In the genomic region with DNA sequence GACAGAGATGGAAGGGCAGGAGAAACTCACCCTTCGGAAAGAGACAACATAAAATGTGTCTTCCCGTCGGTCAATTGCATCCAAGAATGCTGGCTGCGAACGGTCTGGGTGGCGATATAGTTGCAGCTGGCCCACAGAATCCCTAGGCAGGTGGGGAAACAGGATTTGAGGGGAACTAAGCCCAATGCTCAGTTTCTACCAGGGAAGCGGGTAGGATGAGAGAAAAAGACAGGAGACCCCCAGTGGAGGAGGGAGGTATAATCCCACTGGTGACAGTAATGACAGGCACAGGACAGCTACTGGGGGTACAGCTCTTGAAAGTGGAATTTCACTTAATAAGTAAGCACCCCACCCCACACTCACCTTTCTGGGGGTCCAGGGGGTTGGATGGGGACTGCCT, we compare ENCODE assay signal across 10 cellular contexts. TPM values are rescaled to one million over a fixed set of nuclear protein-coding genes. Genes with fewer than 3 reads are reported as not detected.
DNase-seq lines count a peak whose midpoint lies in the region; TF ChIP-seq lines count a peak whose summit lies in the region.
"Had no signal": no experiment of that assay in that cellular context is flagged by ENCODE, and none has a peak within 500 bp of the region (broad histone marks: within the 10 kb centered on the region; RNA-seq: fewer than 3 reads in every experiment).

No MANE protein-coding gene starts in this region.

- no peak for TF ChIP-seq POLR2A in vagina (IDR thresholded peaks at IDR 0.05)

- no peaks in the 10 kb centered on the region for H3K9me3 ChIP-seq in A673 (ENCODE audit: low read depth, low read length, poor library complexity, severe bottlenecking)
- H3K9me3 ChIP-seq in hepatocyte (ENCODE audit: low read depth): no peaks in the 10 kb centered on the region
- H3K9me3 ChIP-seq in vagina: no peaks in the 10 kb centered on the region

- H3K4me3 ChIP-seq in A673 (ENCODE audit: low read depth, low read length, poor library complexity, severe bottlenecking) (no peak overlapping the region), hepatocyte (no peak overlapping the region), vagina (no peak overlapping the region)

- CTCF ChIA-PET in A673 (lab: Charles Lee): interaction anchor here (1.0 kb wide), 1 partner anchor 116 kb away, joined by 3 read pairs; no protein-coding TSS in a partner anchor
- CTCF ChIA-PET in RWPE1 (lab: Yijun Ruan, JAX): interaction anchor here (0.5 to 2.7 kb wide), 2 partner anchors 10 to 43 kb away, joined by 3 to 11 read pairs; no protein-coding TSS in a partner anchor

- WGBS in hepatocyte (ENCODE audit: low lambda C conversion rate, missing lambda C conversion rate): 84% methylated on average over 7 of the region's 7 CpGs

- no peak overlapping the region for H2AFZ ChIP-seq in hepatocyte

- no peaks in the 10 kb centered on the region for H4K20me1 ChIP-seq in hepatocyte (ENCODE audit: insufficient read depth, poor library complexity, severe bottlenecking)

- no peaks in the 10 kb centered on the region for H3K79me2 ChIP-seq in hepatocyte

- in situ Hi-C loops in G401 (cut with HindIII; ENCODE audit: low sequenced_read_pairs): no loop called here

- intact Hi-C loops in A673 (cut with micrococcal nuclease; ENCODE audit: unreplicated experiment) (loop anchor here (5.0 kb wide), 1 partner anchor 126 kb away; no protein-coding TSS in a partner anchor), vagina (cut with DNase I) (loop anchor here (5.0 kb wide), 2 partner anchors 36 to 81 kb away; a partner anchor contains a TSS)

- TF ChIP-seq CTCF in A673 (conservative IDR thresholded peaks at IDR 0.05; ENCODE audit: low read depth, low read length) (peak; percentile 59), RWPE1 (conservative IDR thresholded peaks at IDR 0.05; ENCODE audit: low read depth) (peak; percentile 31), hepatocyte (IDR thresholded peaks at IDR 0.05; ENCODE audit: poor library complexity) (peak; percentile 34), vagina (IDR thresholded peaks at IDR 0.05) (no peak)

- H3K36me3 ChIP-seq in A673 (ENCODE audit: insufficient read depth, low read length, poor library complexity, severe bottlenecking): peaks cover 29% of the 10 kb centered on the region
- no peaks in the 10 kb centered on the region for H3K36me3 ChIP-seq in hepatocyte (replicated peaks; ENCODE audit: insufficient read depth, low read depth)
- peaks cover 0 to 51% of the 10 kb centered on the region in 2 donors for H3K36me3 ChIP-seq in vagina

- no peak overlapping the region for H3K4me2 ChIP-seq in hepatocyte

- H3K9me2 ChIP-seq in hepatocyte (replicated peaks; ENCODE audit: insufficient read depth): no peaks in the 10 kb centered on the region

- DNase-seq in A673 (ENCODE audit: low spot score): peak; percentile 59
- DNase-seq in G401 (ENCODE audit: low spot score): peak; percentile 45
- no peak for DNase-seq in RWPE1 (ENCODE audit: low spot score)
- no peak for DNase-seq in hepatocyte (ENCODE audit: low spot score)
- DNase-seq in effector CD8-positive, alpha-beta T cell (lab: John Stamatoyannopoulos, UW): no peak
- DNase-seq in NCI-H1092 treated with DMSO at 0.1 percent for 48 hours (lab: John Stamatoyannopoulos, UW): no peak
- no peak for DNase-seq in globus pallidus (ENCODE audit: low spot score)
- no peak for DNase-seq in vagina (ENCODE audit: extremely low spot score in 2 of 2)
- DNase-seq: activated T-cell treated with anti-CD3 and anti-CD28 coated beads for 4 hours, small intestine had no signal

- H3K27ac ChIP-seq in A673 (ENCODE audit: low read depth, low read length, poor library complexity, severe bottlenecking) (no peak overlapping the region), RWPE1 (peak overlapping the region; percentile 91), hepatocyte (no peak overlapping the region), vagina (no peak overlapping the region)

- H3K27me3 ChIP-seq in A673 (replicated peaks; ENCODE audit: insufficient read depth, low read depth, low read length, poor library complexity) (no peaks in the 10 kb centered on the region), hepatocyte (no peaks in the 10 kb centered on the region), vagina (no peaks in the 10 kb centered on the region)

- BruUV-seq in A673 (replicated peaks; lab: Mats Ljungman, UMichigan): no TSS peak

- no peaks in the 10 kb centered on the region for H3K4me1 ChIP-seq in A673 (ENCODE audit: insufficient read depth, low read length, poor library complexity, severe bottlenecking)
- H3K4me1 ChIP-seq in hepatocyte (ENCODE audit: insufficient read depth): peaks cover 20% of the 10 kb centered on the region
- peaks cover 38% of the 10 kb centered on the region for H3K4me1 ChIP-seq in vagina

- POLR2A ChIA-PET in A673 (lab: Charles Lee; ENCODE audit: low non-redundant PET) (no interaction called here), RWPE1 (lab: Yijun Ruan, JAX; ENCODE audit: low non-redundant PET) (no interaction called here)

RNA-seq across cellular contexts. Expression of a gene that starts 7.5 kb away (rescaled TPM):
- total RNA-seq in A673 (2021) (11.5 and 13.6 TPM in 2 replicates), hepatocyte (11.6 and 22.0 TPM in 2 replicates), vagina (207 TPM)
- under 0.01 TPM in 1 of 2 replicates, not detected in the other for total RNA-seq in G401 (2014; rRNA removed; shearing (Covaris generic))
- polyA plus RNA-seq in hepatocyte: 7.3 and 9.2 TPM in 2 replicates

RNA-seq across cellular contexts. Expression of a gene that starts 11.4 kb away (rescaled TPM):
- total RNA-seq in A673 (2021) (70.2 and 74.7 TPM in 2 replicates), hepatocyte (37.9 and 41.9 TPM in 2 replicates), vagina (76.6 TPM)
- total RNA-seq in G401 (2014; rRNA removed; shearing (Covaris generic)): 21.1 and 23.1 TPM in 2 replicates
- polyA plus RNA-seq in hepatocyte: 43.7 and 52.6 TPM in 2 replicates

RNA-seq across cellular contexts. Expression of a gene that starts 13.4 kb away (rescaled TPM):
- total RNA-seq in A673 (2021) (13.5 and 14.1 TPM in 2 replicates), hepatocyte (5.7 and 6.0 TPM in 2 replicates), vagina (2.7 TPM)
- total RNA-seq in G401 (2014; rRNA removed; shearing (Covaris generic)): 9.5 and 20.2 TPM in 2 replicates
- 6.2 and 6.3 TPM in 2 replicates for polyA plus RNA-seq in hepatocyte

RNA-seq across cellular contexts. Expression of a gene that starts 35.1 kb away (rescaled TPM):
- total RNA-seq in A673 (2021): 4.5 and 4.7 TPM in 2 replicates
- 0.51 TPM in 1 of 2 replicates, not detected in the other for total RNA-seq in G401 (2014; rRNA removed; shearing (Covaris generic))
- total RNA-seq in hepatocyte: 0.10 TPM in 1 of 2 replicates, not detected in the other
- polyA plus RNA-seq in hepatocyte: 0.91 and 4.0 TPM in 2 replicates
- 8.8 TPM for total RNA-seq in vagina

RNA-seq across cellular contexts. Expression of a gene that starts 37.3 kb away (rescaled TPM):
- total RNA-seq in A673 (2021) (58.6 and 70.9 TPM in 2 replicates), hepatocyte (20.2 and 27.2 TPM in 2 replicates), vagina (31.9 TPM)
- total RNA-seq in G401 (2014; rRNA removed; shearing (Covaris generic)): 37.3 and 38.5 TPM in 2 replicates
- polyA plus RNA-seq in hepatocyte: 29.7 and 34.3 TPM in 2 replicates

Comparison
In these comparisons a context has a peak if more than half of its experiments do, and no peak if none do; other contexts are left out.
1. DNase-seq: peak in A673 (single experiment) and G401 (single experiment); none in RWPE1 (single experiment), hepatocyte (single experiment), effector CD8-positive, alpha-beta T cell (single experiment), NCI-H1092 treated with DMSO at 0.1 percent for 48 hours (single experiment), globus pallidus (single experiment) and vagina (0 of 2).
2. CTCF ChIP-seq: peak in A673 (single experiment), RWPE1 (single experiment) and hepatocyte (single experiment); none in vagina (0 of 3).